ENCODE assay signal across 14 cellular contexts in genomic region chr10:62511656-62512055, GRCh38.
A peak's percentile ranks its signal among the peaks of the same experiment; 100 is the strongest.
DNase-seq lines count a peak whose midpoint lies in the region; ATAC-seq, FAIRE-seq and TF ChIP-seq lines count a peak whose summit lies in the region.
"Had no signal": no experiment of that assay in that cellular context is flagged by ENCODE, and none has a peak within 500 bp of the region (broad histone marks: within the 10 kb centered on the region; RNA-seq: fewer than 3 reads in every experiment).

No MANE protein-coding gene starts in this region.

- no peak for TF ChIP-seq CTCF in GM10266 (IDR thresholded peaks at IDR 0.05; ENCODE audit: control insufficient read depth, insufficient read depth, low read depth, missing control alignments)

- DNase-seq in GM10266 (ENCODE audit: extremely low spot score) = peak; percentile 44
- DNase-seq in putamen (ENCODE audit: low spot score) = no peak
- DNase-seq in NCI-H526 (lab: John Stamatoyannopoulos, UW) = no peak
- DNase-seq in NCI-H524 (lab: John Stamatoyannopoulos, UW) = no peak
- DNase-seq in HTR-8/SVneo (ENCODE audit: insufficient read length, low spot score) = no peak
- DNase-seq: activated B cell treated with CpG ODN at 0.5 μM for 24 hours; activated gamma-delta T cell; EL; H9; SJCRH30; stimulated activated CD4-positive, alpha-beta T cell treated with anti-CD3 and anti-CD28 coated beads, Interleukin-12 subunit alpha, Interleukin-12 subunit beta, amount 100 ng/mL, for 4 hours had no signal

- ATAC-seq in GM19043 (IDR thresholded peaks at IDR 0.05; ENCODE audit: low read depth, unreplicated experiment) = peak; percentile 87
- peak; percentile 92 for ATAC-seq in HG02623 (IDR thresholded peaks at IDR 0.05; ENCODE audit: unreplicated experiment)
- ATAC-seq in HG03442 (IDR thresholded peaks at IDR 0.05; ENCODE audit: unreplicated experiment) = peak; percentile 93

- no peak for FAIRE-seq in HTR-8/SVneo (lab: Jason Lieb, UNC)
